Comparison of ENCODE assay signal across 24 cellular contexts in the genomic region with DNA sequence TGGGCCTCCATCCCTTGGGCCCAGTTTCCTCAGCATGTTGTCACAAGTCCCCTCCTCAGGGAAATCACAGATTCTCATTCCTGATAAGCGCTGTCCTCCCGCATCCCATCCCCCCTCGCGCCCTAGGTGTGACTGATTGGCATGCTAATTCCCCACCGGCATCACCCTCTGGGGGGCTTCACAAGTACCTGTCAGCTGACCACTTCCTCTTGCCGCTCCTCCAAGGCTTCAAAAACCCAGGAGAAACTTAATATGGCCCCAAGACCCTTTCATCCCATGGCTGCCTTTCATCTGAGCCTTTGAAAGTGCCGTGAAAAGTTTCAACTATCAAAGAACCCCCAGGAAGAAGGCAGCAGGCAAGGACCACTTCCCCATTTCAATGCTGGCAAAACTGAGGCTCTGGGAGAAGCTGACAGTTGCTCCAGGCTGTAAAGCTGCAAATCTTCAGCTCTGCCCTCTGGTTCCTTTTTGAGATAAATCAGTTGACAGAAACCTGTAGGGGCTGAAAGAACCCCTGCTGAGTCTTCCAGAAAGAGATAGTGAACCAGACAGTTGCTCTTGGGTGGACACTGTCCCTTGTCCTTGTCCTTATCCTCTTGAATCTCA. TPM values are rescaled to one million over a fixed set of nuclear protein-coding genes. Genes with fewer than 3 reads are reported as not detected.
DNase-seq lines count a peak whose midpoint lies in the region; ATAC-seq and TF ChIP-seq lines count a peak whose summit lies in the region.
"Had no signal": no experiment of that assay in that cellular context is flagged by ENCODE, and none has a peak within 500 bp of the region (broad histone marks: within the 10 kb centered on the region; RNA-seq: fewer than 3 reads in every experiment).

No MANE protein-coding gene starts in this region.

- H3K79me1 ChIP-seq in IMR-90 (ENCODE audit: low read depth in 1 of 2, low read length in 2 of 2) (no peaks in the 10 kb centered on the region), neuronal stem cell (ENCODE audit: low read depth, low read length) (no peaks in the 10 kb centered on the region)

- CTCF ChIA-PET in activated naive CD4-positive, alpha-beta T cell treated with anti-CD3 and anti-CD28 coated beads, Interleukin-2, amount 10 ng/mL, durations not matched to agents 7 days and 5 days (lab: Charles Lee) = interaction anchor here (0.9 to 2.0 kb wide), 3 partner anchors 14 to 123 kb away, joined by 3 to 6 read pairs (median 3); no protein-coding TSS in a partner anchor
- CTCF ChIA-PET in IMR-90 (lab: Yijun Ruan, JAX) = interaction anchor here (0.6 to 0.9 kb wide), 2 partner anchors 14 to 85 kb away, joined by 3 read pairs; no protein-coding TSS in a partner anchor

- intact Hi-C loops in IMR-90 (cut with micrococcal nuclease) = no loop called here

- H4K91ac ChIP-seq in IMR-90 (ENCODE audit: insufficient read depth, low read depth, low read length) = no peak overlapping the region
- H4K91ac ChIP-seq in neuronal stem cell (ENCODE audit: low read depth, low read length, poor library complexity) = no peak overlapping the region

- H3K4me2 ChIP-seq in IMR-90 (ENCODE audit: low read depth, low read length) (no peak overlapping the region), neuronal stem cell (ENCODE audit: insufficient read depth, low read length, poor library complexity, severe bottlenecking) (no peak overlapping the region), MM.1S (ENCODE audit: low read depth, low read length) (no peak overlapping the region)
- H3K4me2 ChIP-seq: SK-N-SH had no signal

- H2BK20ac ChIP-seq in IMR-90 (ENCODE audit: low read depth, low read length) = no peak overlapping the region

- H4K20me1 ChIP-seq in IMR-90 (ENCODE audit: insufficient read depth, low read length) = no peaks in the 10 kb centered on the region
- H4K20me1 ChIP-seq in MM.1S (ENCODE audit: insufficient read depth, low read length) = no peaks in the 10 kb centered on the region

- H3K4me3 Mint-ChIP-seq in activated naive CD4-positive, alpha-beta T cell treated with anti-CD3 and anti-CD28 coated beads, Interleukin-2, amount 10 ng/mL, durations not matched to agents 7 days and 5 days = no peak overlapping the region
- H3K4me3 Mint-ChIP-seq in nephron progenitor cell = no peak overlapping the region
- H3K4me3 Mint-ChIP-seq: CD8-positive, alpha-beta memory T cell had no signal

- no peak for DNase-seq in activated naive CD4-positive, alpha-beta T cell treated with anti-CD3 and anti-CD28 coated beads, Interleukin-2, amount 10 ng/mL, durations not matched to agents 7 days and 5 days
- DNase-seq in activated naive CD4-positive, alpha-beta T cell (lab: John Stamatoyannopoulos, UW) = no peak
- DNase-seq in IMR-90 = no peak
- DNase-seq in neuronal stem cell (ENCODE audit: low spot score) = no peak
- DNase-seq in MM.1S = no peak
- no peak for DNase-seq in nephron progenitor cell
- no peak for DNase-seq in stimulated activated CD4-positive, alpha-beta T cell treated with anti-CD3 and anti-CD28 coated beads, Interleukin-4, amount 100 ng/mL, for 1 hour
- DNase-seq: Calu3; CD8-positive, alpha-beta memory T cell; DMS153; Kasumi-1; NCI-H1417; NCI-H187 treated with DMSO at 0.1 percent for 48 hours; NCI-H2107; NCI-H446 treated with DMSO at 0.1 percent for 48 hours; NCI-H526 treated with DMSO at 0.1 percent for 48 hours; NK-92 treated with Interleukin-12 subunit alpha and Interleukin-12 subunit beta, amount 100 ng/mL, for 24 hours; SIG-M5; SK-N-SH had no signal

- BruUV-seq in IMR-90 (replicated peaks; lab: Mats Ljungman, UMichigan) = no TSS peak

- H3K23ac ChIP-seq in IMR-90 (ENCODE audit: low read depth, low read length) = no peak overlapping the region
- H3K23ac ChIP-seq in neuronal stem cell (ENCODE audit: low read depth, low read length, poor library complexity) = peak overlapping the region; percentile 9

- H2AK9ac ChIP-seq in IMR-90 (replicated peaks; ENCODE audit: low read depth, low read length, poor library complexity) = peak overlapping the region; percentile 5

- no peaks in the 10 kb centered on the region for H3K36me3 ChIP-seq in IMR-90 (ENCODE audit: control insufficient read depth, insufficient read depth, low read length)
- no peaks in the 10 kb centered on the region for H3K36me3 ChIP-seq in iPS-15b (ENCODE audit: control insufficient read depth, insufficient read depth, low read length)
- no peaks in the 10 kb centered on the region for H3K36me3 ChIP-seq in neuronal stem cell (replicated peaks in 1 of 2; ENCODE audit: control insufficient read depth in 2 of 2, insufficient read depth in 2 of 2, low read length in 2 of 2)
- no peaks in the 10 kb centered on the region for H3K36me3 ChIP-seq in MM.1S (replicated peaks; ENCODE audit: insufficient read depth, low read length)
- H3K36me3 ChIP-seq: HAP-1 had no signal

- POLR2A ChIA-PET in IMR-90 (lab: Charles Lee; ENCODE audit: unreplicated experiment) = no interaction called here

- H3F3A ChIP-seq in MM.1S (ENCODE audit: insufficient read depth, low read length) = no peaks in the 10 kb centered on the region

- TF ChIP-seq RAD21 in IMR-90 (IDR thresholded peaks at IDR 0.05; ENCODE audit: low read length) = no peak

- H3K4me3 ChIP-seq in IMR-90 (ENCODE audit: insufficient read depth, low read depth, low read length) (no peak overlapping the region), iPS-15b (ENCODE audit: low read depth, low read length) (peak overlapping the region; percentile 5), neuronal stem cell (ENCODE audit: low read length in 2 of 2) (no peak overlapping the region), MM.1S (ENCODE audit: low read length) (no peak overlapping the region)
- H3K4me3 ChIP-seq: HAP-1 had no signal

- 31% methylated on average over 2 of the region's 7 CpGs; no CpG with 5 or more reads in 1 of the 2 experiments for WGBS in IMR-90 (ENCODE audit: extremely low coverage in 2 of 2, insufficient read length in 1 of 2), 2 experiments
- no CpG with 5 or more reads among the region's 7 CpGs for WGBS in neuronal stem cell (ENCODE audit: extremely low coverage in 2 of 2, insufficient read length in 2 of 2, insufficient replicate concordance in 1 of 2), 2 donors

- H3K27ac ChIP-seq in IMR-90 (ENCODE audit: insufficient read depth, low read length) = no peak overlapping the region
- H3K27ac ChIP-seq in neuronal stem cell (replicated peaks; ENCODE audit: low read length) = no peak overlapping the region
- no peak overlapping the region for H3K27ac ChIP-seq in MM.1S (ENCODE audit: low read length)
- H3K27ac ChIP-seq: C4-2B had no signal

- H3K9me1 ChIP-seq in IMR-90 (ENCODE audit: insufficient read depth, low read length) = no peaks in the 10 kb centered on the region

- H3K4ac ChIP-seq in IMR-90 (ENCODE audit: low read depth, low read length) = no peak overlapping the region
- no peak overlapping the region for H3K4ac ChIP-seq in neuronal stem cell (ENCODE audit: low read length)

- no peak overlapping the region for H3K9ac ChIP-seq in IMR-90 (ENCODE audit: low read depth, low read length)
- H3K9ac ChIP-seq in iPS-15b (ENCODE audit: low read depth, low read length) = no peak overlapping the region
- H3K9ac ChIP-seq in neuronal stem cell (ENCODE audit: low read depth, low read length, poor library complexity) = no peak overlapping the region
- H3K9ac ChIP-seq in MM.1S (ENCODE audit: low read length) = no peak overlapping the region
- H3K9ac ChIP-seq: SK-N-SH had no signal

- H2BK5ac ChIP-seq in IMR-90 (ENCODE audit: low read depth, low read length, poor library complexity, severe bottlenecking) (no peak overlapping the region), neuronal stem cell (ENCODE audit: low read length) (no peak overlapping the region)

- H3K27me3 ChIP-seq in IMR-90 (ENCODE audit: control insufficient read depth, insufficient read depth, low read length) = peaks cover 29% of the 10 kb centered on the region
- H3K27me3 ChIP-seq in iPS-15b (ENCODE audit: control insufficient read depth, insufficient read depth, low read length) = peaks cover 3% of the 10 kb centered on the region
- H3K27me3 ChIP-seq in neuronal stem cell (ENCODE audit: control insufficient read depth in 3 of 3, insufficient read depth in 3 of 3, low read depth in 1 of 3, low read length in 3 of 3) = peaks cover 0 to 25% (median 0%) of the 10 kb centered on the region in 3 experiments
- no peaks in the 10 kb centered on the region for H3K27me3 ChIP-seq in MM.1S (replicated peaks; ENCODE audit: insufficient read depth, low read length)

- no peak overlapping the region for H3K18ac ChIP-seq in IMR-90 (ENCODE audit: low read depth, low read length)
- no peak overlapping the region for H3K18ac ChIP-seq in neuronal stem cell (ENCODE audit: low read length)

- no peaks in the 10 kb centered on the region for H3K9me2 ChIP-seq in MM.1S (replicated peaks; ENCODE audit: insufficient read depth, low read length)
- H3K9me2 ChIP-seq: SK-N-SH had no signal

- no peak overlapping the region for H2AK5ac ChIP-seq in IMR-90 (ENCODE audit: low read depth, low read length)
- H2AK5ac ChIP-seq in neuronal stem cell (ENCODE audit: low read depth, low read length) = no peak overlapping the region

- ATAC-seq in IMR-90 (ENCODE audit: low read depth) = no peak

- H3K56ac ChIP-seq in IMR-90 (ENCODE audit: extremely low read depth, insufficient read depth, low read length) = no peak overlapping the region

- H2BK12ac ChIP-seq in neuronal stem cell (ENCODE audit: low read length) = no peak overlapping the region

- no peak overlapping the region for H4K5ac ChIP-seq in IMR-90 (ENCODE audit: low read depth, low read length)

- H3K9me3 ChIP-seq in IMR-90 (ENCODE audit: control insufficient read depth, insufficient read depth, low read length) (no peaks in the 10 kb centered on the region), iPS-15b (ENCODE audit: control insufficient read depth, insufficient read depth, low read length) (no peaks in the 10 kb centered on the region), neuronal stem cell (replicated peaks in 1 of 2; ENCODE audit: control insufficient read depth in 2 of 2, insufficient read depth in 1 of 2, low read depth in 1 of 2, low read length in 2 of 2) (no peaks in the 10 kb centered on the region), MM.1S (replicated peaks; ENCODE audit: insufficient read depth, low read length) (no peaks in the 10 kb centered on the region)
- H3K9me3 ChIP-seq: HAP-1, SK-N-SH had no signal

- H3K27me3 Mint-ChIP-seq in activated naive CD4-positive, alpha-beta T cell treated with anti-CD3 and anti-CD28 coated beads, Interleukin-2, amount 10 ng/mL, durations not matched to agents 7 days and 5 days = peaks cover 39% of the 10 kb centered on the region
- H3K27me3 Mint-ChIP-seq in nephron progenitor cell (ENCODE audit: low read depth, poor library complexity) = peaks cover 4% of the 10 kb centered on the region
- H3K27me3 Mint-ChIP-seq: CD8-positive, alpha-beta memory T cell had no signal

- no peaks in the 10 kb centered on the region for H3K9me3 Mint-ChIP-seq in activated naive CD4-positive, alpha-beta T cell treated with anti-CD3 and anti-CD28 coated beads, Interleukin-2, amount 10 ng/mL, durations not matched to agents 7 days and 5 days
- no peaks in the 10 kb centered on the region for H3K9me3 Mint-ChIP-seq in nephron progenitor cell
- H3K9me3 Mint-ChIP-seq: CD8-positive, alpha-beta memory T cell had no signal

- TF ChIP-seq CTCF in IMR-90 (conservative IDR thresholded peaks at IDR 0.05; ENCODE audit: low read depth, low read length) (no peak), MM.1S (IDR thresholded peaks at IDR 0.05; ENCODE audit: low read length) (no peak), nephron progenitor cell (IDR thresholded peaks at IDR 0.05) (no peak)

- no peaks in the 10 kb centered on the region for H3K79me2 ChIP-seq in MM.1S (ENCODE audit: low read length)

- H4K8ac ChIP-seq in IMR-90 (ENCODE audit: low read depth in 2 of 2, low read length in 2 of 2) = no peak overlapping the region
- no peak overlapping the region for H4K8ac ChIP-seq in neuronal stem cell (ENCODE audit: low read depth, low read length)

- H3K27ac Mint-ChIP-seq in activated naive CD4-positive, alpha-beta T cell treated with anti-CD3 and anti-CD28 coated beads, Interleukin-2, amount 10 ng/mL, durations not matched to agents 7 days and 5 days = peak overlapping the region; percentile 37
- H3K27ac Mint-ChIP-seq in nephron progenitor cell = no peak overlapping the region
- H3K27ac Mint-ChIP-seq: CD8-positive, alpha-beta memory T cell had no signal

- H3K4me1 Mint-ChIP-seq in activated naive CD4-positive, alpha-beta T cell treated with anti-CD3 and anti-CD28 coated beads, Interleukin-2, amount 10 ng/mL, durations not matched to agents 7 days and 5 days = no peaks in the 10 kb centered on the region
- H3K4me1 Mint-ChIP-seq in nephron progenitor cell = peaks cover 52% of the 10 kb centered on the region
- H3K4me1 Mint-ChIP-seq: CD8-positive, alpha-beta memory T cell had no signal

- H2BK120ac ChIP-seq in IMR-90 (ENCODE audit: low read depth, low read length) (no peak overlapping the region), neuronal stem cell (ENCODE audit: low read depth, low read length) (peak overlapping the region; percentile 49)

- in situ Hi-C loops in IMR-90 (cut with MboI; ENCODE audit: low sequenced_read_pairs) = no loop called here

- no peak for TF ChIP-seq POLR2A in IMR-90 (IDR thresholded peaks at IDR 0.05; ENCODE audit: low read depth, low read length)

- H3K14ac ChIP-seq in IMR-90 (replicated peaks; ENCODE audit: low read depth, low read length) (no peak overlapping the region), neuronal stem cell (ENCODE audit: low read length) (no peak overlapping the region)

- no peaks in the 10 kb centered on the region for H3K36me3 Mint-ChIP-seq in activated naive CD4-positive, alpha-beta T cell treated with anti-CD3 and anti-CD28 coated beads, Interleukin-2, amount 10 ng/mL, durations not matched to agents 7 days and 5 days
- H3K36me3 Mint-ChIP-seq in nephron progenitor cell (ENCODE audit: low read depth) = no peaks in the 10 kb centered on the region
- H3K36me3 Mint-ChIP-seq: CD8-positive, alpha-beta memory T cell had no signal

- dilution Hi-C loops in IMR-90 (cut with HindIII; ENCODE audit: low sequenced_read_pairs, unreplicated experiment) = no loop called here

- H2AFZ ChIP-seq in IMR-90 (replicated peaks; ENCODE audit: low read length, poor library complexity) = no peak overlapping the region
- no peak overlapping the region for H2AFZ ChIP-seq in neuronal stem cell (ENCODE audit: low read length)
- no peak overlapping the region for H2AFZ ChIP-seq in MM.1S (ENCODE audit: low read length)

- H3K4me1 ChIP-seq in IMR-90 (ENCODE audit: control insufficient read depth, insufficient read depth, low read length) = no peaks in the 10 kb centered on the region
- H3K4me1 ChIP-seq in iPS-15b (ENCODE audit: control insufficient read depth, insufficient read depth, low read length) = peaks cover 19% of the 10 kb centered on the region
- H3K4me1 ChIP-seq in neuronal stem cell (ENCODE audit: control insufficient read depth in 2 of 2, insufficient read depth in 1 of 2, low read depth in 1 of 2, low read length in 2 of 2) = peaks cover 1 to 8% of the 10 kb centered on the region in 2 donors
- no peaks in the 10 kb centered on the region for H3K4me1 ChIP-seq in MM.1S (ENCODE audit: low read length)

- no peak overlapping the region for H2BK15ac ChIP-seq in IMR-90 (ENCODE audit: low read depth, low read length)
- H2BK15ac ChIP-seq in neuronal stem cell (ENCODE audit: low read length) = peak overlapping the region; percentile 72

RNA-seq across cellular contexts. Expression of a gene that starts 12.8 kb away (rescaled TPM):
- total RNA-seq in IMR-90 (2012; rRNA removed) = not detected in 2 replicates
- not detected in 2 replicates for polyA plus RNA-seq in IMR-90 (2012; rRNA removed)
- 0.05 TPM in 1 of 2 replicates, not detected in the other for polyA plus RNA-seq in IMR-90 (2012; cell fraction: cytosol; rRNA removed)
- not detected in 2 replicates for polyA plus RNA-seq in IMR-90 (2012; cell fraction: nucleus; rRNA removed; ENCODE audit: low replicate concordance)
- polyA plus RNA-seq in neuronal stem cell (2013, experiment 1 of 2) = 0.13 TPM
- 0.17 TPM for polyA plus RNA-seq in neuronal stem cell (2013, experiment 2 of 2)
- total RNA-seq: Calu3; CD8-positive, alpha-beta memory T cell; HT1080; MCF 10A had no signal
- polyA plus RNA-seq: CD8-positive, alpha-beta memory T cell had no signal

RNA-seq across cellular contexts. Expression of a gene that starts 24.1 kb away (rescaled TPM):
- total RNA-seq in IMR-90 (2012; rRNA removed) = 59.7 and 95.3 TPM in 2 replicates
- polyA plus RNA-seq in IMR-90 (2012; rRNA removed) = 27.3 and 30.3 TPM in 2 replicates
- 5.3 and 8.3 TPM in 2 replicates for polyA plus RNA-seq in IMR-90 (2012; cell fraction: cytosol; rRNA removed)
- polyA plus RNA-seq in IMR-90 (2012; cell fraction: nucleus; rRNA removed; ENCODE audit: low replicate concordance) = 4.7 and 17.6 TPM in 2 replicates
- polyA plus RNA-seq in neuronal stem cell (2013, experiment 1 of 2) = 17.2 TPM
- polyA plus RNA-seq in neuronal stem cell (2013, experiment 2 of 2) = 17.4 TPM
